21 cellular contexts compared by ENCODE assay signal in the genomic region with DNA sequence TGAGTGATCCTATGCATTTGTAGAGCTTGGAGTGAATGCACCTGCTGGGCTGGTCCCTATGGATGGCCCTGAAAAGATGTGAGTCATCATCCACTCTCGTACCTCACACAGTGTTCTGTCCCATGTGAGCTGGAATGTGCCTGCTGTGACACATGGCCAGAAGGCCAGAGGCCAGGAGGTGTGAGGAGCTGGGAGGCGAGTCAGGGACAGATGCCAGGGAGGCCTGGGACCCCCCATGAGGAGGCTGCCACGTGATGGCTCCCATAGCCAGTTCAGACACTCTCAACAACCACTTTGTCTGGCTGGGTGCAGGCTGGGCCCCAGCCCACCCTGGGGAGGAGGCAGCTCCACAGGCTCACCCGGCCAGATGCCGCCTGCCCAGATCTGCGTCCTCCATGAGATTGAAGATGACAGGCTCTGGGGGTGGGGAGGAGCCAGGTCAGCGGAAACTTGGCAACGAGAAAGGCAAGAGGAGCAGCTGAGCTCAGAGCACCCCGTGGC.
DNase-seq lines count a peak whose midpoint lies in the region; ATAC-seq and TF ChIP-seq lines count a peak whose summit lies in the region.
"Had no signal": no experiment of that assay in that cellular context is flagged by ENCODE, and none has a peak within 500 bp of the region (broad histone marks: within the 10 kb centered on the region; RNA-seq: fewer than 3 reads in every experiment).

No MANE protein-coding gene starts in this region.

- no peak overlapping the region for H2BK15ac ChIP-seq in mesendoderm (replicated peaks; ENCODE audit: low read depth)

- no peak overlapping the region for H2AK5ac ChIP-seq in mesendoderm (ENCODE audit: low read length)

- CTCF ChIA-PET in Calu3 (lab: Charles Lee) = no interaction called here

- no peaks in the 10 kb centered on the region for H3K36me3 Mint-ChIP-seq in Calu3 (ENCODE audit: insufficient read depth, unreplicated experiment)
- H3K36me3 Mint-ChIP-seq: CD4-positive, alpha-beta memory T cell; mesothelial cell of epicardium; T-cell had no signal

- no peak overlapping the region for H3K4ac ChIP-seq in mesendoderm (ENCODE audit: low read depth, low read length)

- H3K56ac ChIP-seq in mesendoderm (ENCODE audit: low read length) = no peak overlapping the region

- no peaks in the 10 kb centered on the region for H3K79me1 ChIP-seq in mesendoderm (ENCODE audit: low read length)

- H3K4me2 ChIP-seq in mesendoderm (ENCODE audit: low read length) = no peak overlapping the region
- H3K4me2 ChIP-seq: KMS-11 had no signal

- H2BK120ac ChIP-seq in mesendoderm (ENCODE audit: low read depth, low read length) = no peak overlapping the region

- ATAC-seq in HG03196 (IDR thresholded peaks at IDR 0.05; ENCODE audit: unreplicated experiment) = no peak
- ATAC-seq: left cardiac atrium; stimulated activated naive CD8-positive, alpha-beta T cell treated with anti-CD3 and anti-CD28 coated beads, Interleukin-15, amount 100 ng/mL, for 72 hours; T-cell; upper lobe of right lung had no signal

- no peaks in the 10 kb centered on the region for H3K79me2 ChIP-seq in mesendoderm (ENCODE audit: control insufficient read depth, insufficient read depth, low read length)

- DNase-seq in A172 (ENCODE audit: low spot score) (peak; percentile 6), NCI-H1092 (lab: John Stamatoyannopoulos, UW) (peak; percentile 31), T1000 (lab: John Stamatoyannopoulos, UW) (peak; percentile 6), mesendoderm (peak; percentile 72), OCI-M2 (lab: John Stamatoyannopoulos, UW; ENCODE audit: unreplicated experiment) (no peak), kidney glomerular epithelial cell (lab: John Stamatoyannopoulos, UW) (no peak), Calu3 (no peak)
- DNase-seq: activated CD4-positive, alpha-beta T cell treated with anti-CD3 and anti-CD28 coated beads, Interleukin-2, amount 50 U/mL, for 48 hours; activated naive CD4-positive, alpha-beta T cell treated with anti-CD3 and anti-CD28 coated beads for 36 hours; CD4-positive, alpha-beta memory T cell; cortex of kidney; DMS79; foreskin fibroblast; HCEC 1CT; left cardiac atrium; stimulated activated naive CD8-positive, alpha-beta T cell treated with anti-CD3 and anti-CD28 coated beads, Interleukin-15, amount 100 ng/mL, for 72 hours; T-cell; upper lobe of right lung had no signal

- H3K27me3 ChIP-seq in mesendoderm (ENCODE audit: insufficient read depth, low read length, poor library complexity) = no peaks in the 10 kb centered on the region
- H3K27me3 ChIP-seq: upper lobe of right lung had no signal

- no TSS peak for BruUV-seq in Calu3 (replicated peaks; lab: Mats Ljungman, UMichigan)

- H4K8ac ChIP-seq in mesendoderm (ENCODE audit: low read depth, low read length) = no peak overlapping the region

- no peaks in the 10 kb centered on the region for H3K9me3 Mint-ChIP-seq in Calu3 (ENCODE audit: low read depth, unreplicated experiment)
- H3K9me3 Mint-ChIP-seq: mesothelial cell of epicardium had no signal

- no peak overlapping the region for H4K5ac ChIP-seq in mesendoderm (ENCODE audit: low read length)

- no peak overlapping the region for H2BK5ac ChIP-seq in mesendoderm (ENCODE audit: low read length)

- H3K27ac ChIP-seq in mesendoderm (ENCODE audit: low read depth, low read length) = no peak overlapping the region
- H3K27ac ChIP-seq: KMS-11, upper lobe of right lung had no signal

- no peaks in the 10 kb centered on the region for H3K36me3 ChIP-seq in mesendoderm (ENCODE audit: control insufficient read depth, insufficient read depth, low read length)
- H3K36me3 ChIP-seq: upper lobe of right lung had no signal

- H3K4me3 ChIP-seq in mesendoderm (ENCODE audit: low read length) = no peak overlapping the region
- H3K4me3 ChIP-seq: upper lobe of right lung had no signal

- H3K4me1 Mint-ChIP-seq in Calu3 (ENCODE audit: low read depth, unreplicated experiment) = no peaks in the 10 kb centered on the region
- H3K4me1 Mint-ChIP-seq: CD4-positive, alpha-beta memory T cell; stimulated activated naive CD8-positive, alpha-beta T cell treated with anti-CD3 and anti-CD28 coated beads, Interleukin-15, amount 100 ng/mL, for 72 hours; T-cell had no signal

- no peak overlapping the region for H3K9ac ChIP-seq in mesendoderm (ENCODE audit: low read length)
- H3K9ac ChIP-seq: KMS-11 had no signal

- peaks cover 2% of the 10 kb centered on the region for H3K4me1 ChIP-seq in mesendoderm (ENCODE audit: control insufficient read depth, low read depth, low read length)
- H3K4me1 ChIP-seq: upper lobe of right lung had no signal

- intact Hi-C loops in Calu3 (cut with micrococcal nuclease; ENCODE audit: unreplicated experiment) = no loop called here

- peaks cover 98% of the 10 kb centered on the region for H3K27me3 Mint-ChIP-seq in Calu3 (ENCODE audit: unreplicated experiment)
- H3K27me3 Mint-ChIP-seq: stimulated activated naive CD8-positive, alpha-beta T cell treated with anti-CD3 and anti-CD28 coated beads, Interleukin-15, amount 100 ng/mL, for 72 hours; T-cell had no signal

- H3K4me3 Mint-ChIP-seq in Calu3 (ENCODE audit: low read depth, unreplicated experiment) = no peak overlapping the region
- H3K4me3 Mint-ChIP-seq: activated naive CD4-positive, alpha-beta T cell treated with anti-CD3 and anti-CD28 coated beads for 36 hours; CD4-positive, alpha-beta memory T cell; mesothelial cell of epicardium; stimulated activated naive CD8-positive, alpha-beta T cell treated with anti-CD3 and anti-CD28 coated beads, Interleukin-15, amount 100 ng/mL, for 72 hours; T-cell had no signal

- TF ChIP-seq CTCF in Calu3 (IDR thresholded peaks at IDR 0.05; ENCODE audit: unreplicated experiment) = no peak

- H3K23ac ChIP-seq in mesendoderm (ENCODE audit: low read length) = no peak overlapping the region

- WGBS in mesendoderm (ENCODE audit: extremely low coverage, insufficient coverage, low lambda C conversion rate) = no CpG with 5 or more reads among the region's 9 CpGs

- H3K27ac Mint-ChIP-seq in Calu3 (ENCODE audit: unreplicated experiment) = no peak overlapping the region
- H3K27ac Mint-ChIP-seq: activated naive CD4-positive, alpha-beta T cell treated with anti-CD3 and anti-CD28 coated beads for 36 hours; CD4-positive, alpha-beta memory T cell; mesothelial cell of epicardium; stimulated activated naive CD8-positive, alpha-beta T cell treated with anti-CD3 and anti-CD28 coated beads, Interleukin-15, amount 100 ng/mL, for 72 hours; T-cell had no signal

- H3K18ac ChIP-seq in mesendoderm (ENCODE audit: low read length) = no peak overlapping the region

Comparison
In these comparisons a context has a peak if more than half of its experiments do, and no peak if none do; other contexts are left out.
1. DNase-seq: peak in A172 (single experiment), NCI-H1092 (single experiment), T1000 (single experiment) and mesendoderm (single experiment); none in OCI-M2 (single experiment), kidney glomerular epithelial cell (single experiment) and Calu3 (single experiment).